Comparison of ENCODE assay signal across 2 cellular contexts in the genomic region with DNA sequence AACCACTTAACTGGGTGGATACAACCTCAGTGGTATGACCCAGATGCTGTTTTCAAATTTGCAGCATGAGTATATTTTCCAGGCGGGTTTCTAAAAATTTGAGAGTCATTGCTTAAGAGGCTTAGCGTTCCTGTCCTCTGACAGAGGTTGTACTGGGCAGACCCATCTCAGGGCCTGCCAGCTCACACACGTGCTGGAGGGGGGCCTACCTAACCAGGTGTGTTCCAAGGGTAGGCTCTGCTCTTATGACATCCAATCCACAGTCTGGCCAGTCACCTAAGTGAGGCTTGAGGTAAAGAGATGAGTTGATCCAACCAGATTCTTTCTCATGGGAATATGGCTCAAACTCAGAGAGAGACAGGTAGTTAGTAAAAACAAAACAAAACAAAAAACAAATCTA.
TF ChIP-seq lines count a peak whose summit lies in the region.

No MANE protein-coding gene starts in this region.

TF ChIP-seq in SK-N-SH, 30 proteins besides CTCF, POLR2A, EP300 and RAD21 (continued from another document):
- TF ChIP-seq FOXM1 (IDR thresholded peaks at IDR 0.05; ENCODE audit: low read depth): no peak
- no peak for TF ChIP-seq POLR2AphosphoS5 (IDR thresholded peaks at IDR 0.05; ENCODE audit: low read depth, low read length)
- TF ChIP-seq, protein P1, sequence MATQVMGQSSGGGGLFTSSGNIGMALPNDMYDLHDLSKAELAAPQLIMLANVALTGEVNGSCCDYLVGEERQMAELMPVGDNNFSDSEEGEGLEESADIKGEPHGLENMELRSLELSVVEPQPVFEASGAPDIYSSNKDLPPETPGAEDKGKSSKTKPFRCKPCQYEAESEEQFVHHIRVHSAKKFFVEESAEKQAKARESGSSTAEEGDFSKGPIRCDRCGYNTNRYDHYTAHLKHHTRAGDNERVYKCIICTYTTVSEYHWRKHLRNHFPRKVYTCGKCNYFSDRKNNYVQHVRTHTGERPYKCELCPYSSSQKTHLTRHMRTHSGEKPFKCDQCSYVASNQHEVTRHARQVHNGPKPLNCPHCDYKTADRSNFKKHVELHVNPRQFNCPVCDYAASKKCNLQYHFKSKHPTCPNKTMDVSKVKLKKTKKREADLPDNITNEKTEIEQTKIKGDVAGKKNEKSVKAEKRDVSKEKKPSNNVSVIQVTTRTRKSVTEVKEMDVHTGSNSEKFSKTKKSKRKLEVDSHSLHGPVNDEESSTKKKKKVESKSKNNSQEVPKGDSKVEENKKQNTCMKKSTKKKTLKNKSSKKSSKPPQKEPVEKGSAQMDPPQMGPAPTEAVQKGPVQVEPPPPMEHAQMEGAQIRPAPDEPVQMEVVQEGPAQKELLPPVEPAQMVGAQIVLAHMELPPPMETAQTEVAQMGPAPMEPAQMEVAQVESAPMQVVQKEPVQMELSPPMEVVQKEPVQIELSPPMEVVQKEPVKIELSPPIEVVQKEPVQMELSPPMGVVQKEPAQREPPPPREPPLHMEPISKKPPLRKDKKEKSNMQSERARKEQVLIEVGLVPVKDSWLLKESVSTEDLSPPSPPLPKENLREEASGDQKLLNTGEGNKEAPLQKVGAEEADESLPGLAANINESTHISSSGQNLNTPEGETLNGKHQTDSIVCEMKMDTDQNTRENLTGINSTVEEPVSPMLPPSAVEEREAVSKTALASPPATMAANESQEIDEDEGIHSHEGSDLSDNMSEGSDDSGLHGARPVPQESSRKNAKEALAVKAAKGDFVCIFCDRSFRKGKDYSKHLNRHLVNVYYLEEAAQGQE (IDR thresholded peaks at IDR 0.05; ENCODE audit: low read depth, low read length): no peak

TF ChIP-seq in SK-N-SH treated with all-trans-retinoic acid at 6 μM for 48 hours, 23 proteins besides CTCF, POLR2A, EP300 and RAD21 (continued from another document):
- TF ChIP-seq, protein P2, sequence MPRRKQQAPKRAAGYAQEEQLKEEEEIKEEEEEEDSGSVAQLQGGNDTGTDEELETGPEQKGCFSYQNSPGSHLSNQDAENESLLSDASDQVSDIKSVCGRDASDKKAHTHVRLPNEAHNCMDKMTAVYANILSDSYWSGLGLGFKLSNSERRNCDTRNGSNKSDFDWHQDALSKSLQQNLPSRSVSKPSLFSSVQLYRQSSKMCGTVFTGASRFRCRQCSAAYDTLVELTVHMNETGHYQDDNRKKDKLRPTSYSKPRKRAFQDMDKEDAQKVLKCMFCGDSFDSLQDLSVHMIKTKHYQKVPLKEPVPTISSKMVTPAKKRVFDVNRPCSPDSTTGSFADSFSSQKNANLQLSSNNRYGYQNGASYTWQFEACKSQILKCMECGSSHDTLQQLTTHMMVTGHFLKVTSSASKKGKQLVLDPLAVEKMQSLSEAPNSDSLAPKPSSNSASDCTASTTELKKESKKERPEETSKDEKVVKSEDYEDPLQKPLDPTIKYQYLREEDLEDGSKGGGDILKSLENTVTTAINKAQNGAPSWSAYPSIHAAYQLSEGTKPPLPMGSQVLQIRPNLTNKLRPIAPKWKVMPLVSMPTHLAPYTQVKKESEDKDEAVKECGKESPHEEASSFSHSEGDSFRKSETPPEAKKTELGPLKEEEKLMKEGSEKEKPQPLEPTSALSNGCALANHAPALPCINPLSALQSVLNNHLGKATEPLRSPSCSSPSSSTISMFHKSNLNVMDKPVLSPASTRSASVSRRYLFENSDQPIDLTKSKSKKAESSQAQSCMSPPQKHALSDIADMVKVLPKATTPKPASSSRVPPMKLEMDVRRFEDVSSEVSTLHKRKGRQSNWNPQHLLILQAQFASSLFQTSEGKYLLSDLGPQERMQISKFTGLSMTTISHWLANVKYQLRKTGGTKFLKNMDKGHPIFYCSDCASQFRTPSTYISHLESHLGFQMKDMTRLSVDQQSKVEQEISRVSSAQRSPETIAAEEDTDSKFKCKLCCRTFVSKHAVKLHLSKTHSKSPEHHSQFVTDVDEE (CRISPR knock-in tag; IDR thresholded peaks at IDR 0.05): no peak
- TF ChIP-seq CSDC2 (CRISPR knock-in tag; IDR thresholded peaks at IDR 0.05) (no peak), OSR1 (CRISPR knock-in tag; IDR thresholded peaks at IDR 0.05) (no peak), ZNF565 (CRISPR knock-in tag; conservative IDR thresholded peaks at IDR 0.05; ENCODE audit: low read depth) (no peak), ZC3H10 (CRISPR knock-in tag; IDR thresholded peaks at IDR 0.05) (no peak), ZFP30 (CRISPR knock-in tag; IDR thresholded peaks at IDR 0.05) (no peak), SNAI2 (CRISPR knock-in tag; IDR thresholded peaks at IDR 0.05) (no peak), PPARA (CRISPR knock-in tag; IDR thresholded peaks at IDR 0.05; ENCODE audit: borderline replicate concordance) (no peak), GLIS3 (CRISPR knock-in tag; IDR thresholded peaks at IDR 0.05) (no peak), TCF4 (CRISPR knock-in tag; IDR thresholded peaks at IDR 0.05; ENCODE audit: borderline replicate concordance) (no peak), ZFP3 (CRISPR knock-in tag; IDR thresholded peaks at IDR 0.05) (no peak)
- TF ChIP-seq, protein P3, sequence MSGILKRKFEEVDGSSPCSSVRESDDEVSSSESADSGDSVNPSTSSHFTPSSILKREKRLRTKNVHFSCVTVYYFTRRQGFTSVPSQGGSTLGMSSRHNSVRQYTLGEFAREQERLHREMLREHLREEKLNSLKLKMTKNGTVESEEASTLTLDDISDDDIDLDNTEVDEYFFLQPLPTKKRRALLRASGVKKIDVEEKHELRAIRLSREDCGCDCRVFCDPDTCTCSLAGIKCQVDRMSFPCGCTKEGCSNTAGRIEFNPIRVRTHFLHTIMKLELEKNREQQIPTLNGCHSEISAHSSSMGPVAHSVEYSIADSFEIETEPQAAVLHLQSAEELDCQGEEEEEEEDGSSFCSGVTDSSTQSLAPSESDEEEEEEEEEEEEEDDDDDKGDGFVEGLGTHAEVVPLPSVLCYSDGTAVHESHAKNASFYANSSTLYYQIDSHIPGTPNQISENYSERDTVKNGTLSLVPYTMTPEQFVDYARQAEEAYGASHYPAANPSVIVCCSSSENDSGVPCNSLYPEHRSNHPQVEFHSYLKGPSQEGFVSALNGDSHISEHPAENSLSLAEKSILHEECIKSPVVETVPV (CRISPR knock-in tag; IDR thresholded peaks at IDR 0.05): no peak
- TF ChIP-seq, protein P4, sequence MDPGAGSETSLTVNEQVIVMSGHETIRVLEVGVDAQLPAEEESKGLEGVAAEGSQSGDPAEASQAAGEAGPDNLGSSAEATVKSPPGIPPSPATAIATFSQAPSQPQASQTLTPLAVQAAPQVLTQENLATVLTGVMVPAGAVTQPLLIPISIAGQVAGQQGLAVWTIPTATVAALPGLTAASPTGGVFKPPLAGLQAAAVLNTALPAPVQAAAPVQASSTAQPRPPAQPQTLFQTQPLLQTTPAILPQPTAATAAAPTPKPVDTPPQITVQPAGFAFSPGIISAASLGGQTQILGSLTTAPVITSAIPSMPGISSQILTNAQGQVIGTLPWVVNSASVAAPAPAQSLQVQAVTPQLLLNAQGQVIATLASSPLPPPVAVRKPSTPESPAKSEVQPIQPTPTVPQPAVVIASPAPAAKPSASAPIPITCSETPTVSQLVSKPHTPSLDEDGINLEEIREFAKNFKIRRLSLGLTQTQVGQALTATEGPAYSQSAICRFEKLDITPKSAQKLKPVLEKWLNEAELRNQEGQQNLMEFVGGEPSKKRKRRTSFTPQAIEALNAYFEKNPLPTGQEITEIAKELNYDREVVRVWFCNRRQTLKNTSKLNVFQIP (CRISPR knock-in tag; IDR thresholded peaks at IDR 0.05; ENCODE audit: borderline replicate concordance, low read depth): no peak
- TF ChIP-seq, protein P5, sequence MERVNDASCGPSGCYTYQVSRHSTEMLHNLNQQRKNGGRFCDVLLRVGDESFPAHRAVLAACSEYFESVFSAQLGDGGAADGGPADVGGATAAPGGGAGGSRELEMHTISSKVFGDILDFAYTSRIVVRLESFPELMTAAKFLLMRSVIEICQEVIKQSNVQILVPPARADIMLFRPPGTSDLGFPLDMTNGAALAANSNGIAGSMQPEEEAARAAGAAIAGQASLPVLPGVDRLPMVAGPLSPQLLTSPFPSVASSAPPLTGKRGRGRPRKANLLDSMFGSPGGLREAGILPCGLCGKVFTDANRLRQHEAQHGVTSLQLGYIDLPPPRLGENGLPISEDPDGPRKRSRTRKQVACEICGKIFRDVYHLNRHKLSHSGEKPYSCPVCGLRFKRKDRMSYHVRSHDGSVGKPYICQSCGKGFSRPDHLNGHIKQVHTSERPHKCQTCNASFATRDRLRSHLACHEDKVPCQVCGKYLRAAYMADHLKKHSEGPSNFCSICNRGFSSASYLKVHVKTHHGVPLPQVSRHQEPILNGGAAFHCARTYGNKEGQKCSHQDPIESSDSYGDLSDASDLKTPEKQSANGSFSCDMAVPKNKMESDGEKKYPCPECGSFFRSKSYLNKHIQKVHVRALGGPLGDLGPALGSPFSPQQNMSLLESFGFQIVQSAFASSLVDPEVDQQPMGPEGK (CRISPR knock-in tag; IDR thresholded peaks at IDR 0.05; ENCODE audit: borderline replicate concordance): no peak
TF ChIP-seq in SK-N-SH treated with all-trans-retinoic acid at 6 μM for 48 hours: peak in this region for 0.
